ENCODE assay signal across 1 cellular context in genomic region chr22:23893446-23893956, GRCh38.
TF ChIP-seq lines count a peak whose summit lies in the region.

No MANE protein-coding gene starts in this region.

TF ChIP-seq in HCT116, 20 proteins besides CTCF, POLR2A, EP300 and RAD21 (continued from another document):
- no peak for TF ChIP-seq ZBTB33 (IDR thresholded peaks at IDR 0.05; ENCODE audit: extremely low read depth, insufficient replicate concordance, low read length)
- no peak for TF ChIP-seq SP1 (IDR thresholded peaks at IDR 0.05; ENCODE audit: low read depth)
- TF ChIP-seq CBX3 (IDR thresholded peaks at IDR 0.05; ENCODE audit: low read depth) = no peak
- no peak for TF ChIP-seq ELF1 (IDR thresholded peaks at IDR 0.05; ENCODE audit: borderline replicate concordance, low read depth)
- no peak for TF ChIP-seq TCF7L2 (IDR thresholded peaks at IDR 0.05; ENCODE audit: borderline replicate concordance, extremely low read depth, insufficient read depth, insufficient read length)
